Comparison of ENCODE assay signal across 10 cellular contexts in genomic region chr18:11859903-11860407, GRCh38. TPM values are rescaled to one million over a fixed set of nuclear protein-coding genes. Genes with fewer than 3 reads are reported as not detected.
DNase-seq lines count a peak whose midpoint lies in the region; ATAC-seq and TF ChIP-seq lines count a peak whose summit lies in the region.
"Had no signal": no experiment of that assay in that cellular context is flagged by ENCODE, and none has a peak within 500 bp of the region (broad histone marks: within the 10 kb centered on the region; RNA-seq: fewer than 3 reads in every experiment).

No MANE protein-coding gene starts in this region.

- ATAC-seq in left colon (peak; percentile 28), GM18867 (IDR thresholded peaks at IDR 0.05; ENCODE audit: unreplicated experiment) (no peak), GM19324 (IDR thresholded peaks at IDR 0.05; ENCODE audit: low FRiP score, unreplicated experiment) (no peak)

- no peaks in the 10 kb centered on the region for H3K36me3 ChIP-seq in adipocyte (ENCODE audit: control insufficient read depth, insufficient read depth, low read length, severe bottlenecking)

- H3K27me3 ChIP-seq in adipocyte (replicated peaks; ENCODE audit: control insufficient read depth, insufficient read depth, low read length) = no peaks in the 10 kb centered on the region

- intact Hi-C loops in left colon (cut with DNase I, micrococcal nuclease) = loop anchor here in 1 of 2 donors (5.0 kb wide), 1 partner anchor 47 kb away; the partner anchor contains the start of gene MPPE1

- H3K9me3 ChIP-seq in adipocyte (ENCODE audit: control insufficient read depth, low read length) = no peaks in the 10 kb centered on the region
- H3K9me3 ChIP-seq: neutrophil had no signal

- DNase-seq in AG10803 (ENCODE audit: low read depth) (peak; percentile 48), HS-27A (ENCODE audit: low read depth) (peak; percentile 74), adipocyte (ENCODE audit: low read depth) (peak; percentile 47), left colon (no peak), DMS 273 treated with DMSO at 0.1 percent for 48 hours (lab: John Stamatoyannopoulos, UW) (no peak), OCI-M2 (lab: John Stamatoyannopoulos, UW; ENCODE audit: unreplicated experiment) (no peak)
- DNase-seq: activated CD4-positive, alpha-beta T cell treated with anti-CD3 and anti-CD28 coated beads for 4 hours had no signal

- 0 out of 2 replicates have a peak, but pooled peaks have one; percentile 22 for TF ChIP-seq CTCF in AG10803 (conservative IDR thresholded peaks at IDR 0.05; ENCODE audit: low read length)

- H3K9ac ChIP-seq in adipocyte (ENCODE audit: low read length) = no peak overlapping the region

- H3K4me3 ChIP-seq in AG10803 (ENCODE audit: low read length) (no peak overlapping the region), adipocyte (ENCODE audit: low read length) (no peak overlapping the region)

- peaks cover 29% of the 10 kb centered on the region for H3K4me1 ChIP-seq in adipocyte (ENCODE audit: control insufficient read depth, insufficient read depth, low read length)

RNA-seq across cellular contexts. Expression of gene CHMP1B, which starts 8.7 kb away (rescaled TPM):
- 10 to 100 TPM; 54.5 to 95.0 TPM for total RNA-seq in left colon

RNA-seq across cellular contexts. Expression of gene MPPE1, which starts 48.2 kb away (rescaled TPM):
- total RNA-seq in left colon = 10 to 100 TPM; 57.9 to 61.0 TPM

Comparison
In these comparisons a context has a peak if more than half of its experiments do, and no peak if none do; other contexts are left out.
1. DNase-seq: peak in AG10803 (single experiment), HS-27A (single experiment) and adipocyte (single experiment); none in left colon (0 of 2), DMS 273 treated with DMSO at 0.1 percent for 48 hours (single experiment) and OCI-M2 (single experiment).